ENCODE assay signal across 8 cellular contexts in the genomic region with DNA sequence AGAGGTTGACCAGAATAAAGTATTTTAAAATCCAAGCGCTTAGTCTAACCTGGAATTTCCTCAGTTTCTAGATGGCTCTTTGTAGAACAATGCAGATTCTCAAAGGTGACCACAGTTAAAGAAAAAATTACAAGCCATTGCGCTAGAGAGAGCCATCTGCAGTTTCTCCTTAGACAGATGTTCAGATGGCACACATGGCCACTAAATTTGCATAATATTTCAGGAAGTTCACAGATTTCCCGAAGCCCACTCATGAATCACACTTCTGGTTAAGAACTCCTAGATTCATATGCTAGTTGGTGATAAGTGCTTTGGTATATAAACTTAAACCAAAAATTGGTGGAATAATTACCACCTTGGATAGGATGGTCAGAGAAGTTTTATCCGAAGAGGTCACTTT. TPM values are rescaled to one million over a fixed set of nuclear protein-coding genes. Genes with fewer than 3 reads are reported as not detected.
DNase-seq lines count a peak whose midpoint lies in the region; ATAC-seq, FAIRE-seq and TF ChIP-seq lines count a peak whose summit lies in the region.

No MANE protein-coding gene starts in this region.

- H3K9ac ChIP-seq in neuronal stem cell (ENCODE audit: low read depth, low read length, poor library complexity) = no peak overlapping the region

- peak overlapping the region; percentile 75 for H3K4me3 ChIP-seq in A549
- H3K4me3 ChIP-seq in neuronal stem cell (ENCODE audit: low read length in 2 of 2) = peak overlapping the region; percentile 57 to 88

- no peak overlapping the region for H2BK120ac ChIP-seq in neuronal stem cell (ENCODE audit: low read depth, low read length)

- no peak for TF ChIP-seq CTCF in A549 (IDR thresholded peaks at IDR 0.05)

- H3K27ac ChIP-seq in A549 = peak overlapping the region; percentile 84 to 86
- H3K27ac ChIP-seq in epithelial cell of prostate = peak overlapping the region; percentile 81
- H3K27ac ChIP-seq in neuronal stem cell (replicated peaks; ENCODE audit: low read length) = no peak overlapping the region

- H3K14ac ChIP-seq in neuronal stem cell (ENCODE audit: low read length) = no peak overlapping the region

- H3K4me2 ChIP-seq in A549 (peak overlapping the region; percentile 94), neuronal stem cell (ENCODE audit: insufficient read depth, low read length, poor library complexity, severe bottlenecking) (peak overlapping the region; percentile 59)

- H3K4me1 ChIP-seq in A549 = peaks cover 13% of the 10 kb centered on the region; the same call in 2 of the 3 replicates
- peaks cover 0 to 2% of the 10 kb centered on the region in 2 donors for H3K4me1 ChIP-seq in neuronal stem cell (ENCODE audit: control insufficient read depth in 2 of 2, insufficient read depth in 1 of 2, low read depth in 1 of 2, low read length in 2 of 2)

- no peak overlapping the region for H3K23ac ChIP-seq in neuronal stem cell (ENCODE audit: low read depth, low read length, poor library complexity)

- H3K4ac ChIP-seq in neuronal stem cell (ENCODE audit: low read length) = no peak overlapping the region

- peak overlapping the region; percentile 77 for H2AFZ ChIP-seq in neuronal stem cell (ENCODE audit: low read length)

- H3K79me1 ChIP-seq in neuronal stem cell (ENCODE audit: low read depth, low read length) = peaks cover 3% of the 10 kb centered on the region

- no peak for TF ChIP-seq RAD21 in A549 (conservative IDR thresholded peaks at IDR 0.05 in 1 of 2, IDR thresholded peaks at IDR 0.05 in 1 of 2)

- no peak overlapping the region for H4K91ac ChIP-seq in neuronal stem cell (ENCODE audit: low read depth, low read length, poor library complexity)

- no peak overlapping the region for H2BK15ac ChIP-seq in neuronal stem cell (ENCODE audit: low read length)

- H3K9me3 ChIP-seq in A549 (no peaks in the 10 kb centered on the region), neuronal stem cell (replicated peaks in 1 of 2; ENCODE audit: control insufficient read depth in 2 of 2, insufficient read depth in 1 of 2, low read depth in 1 of 2, low read length in 2 of 2) (no peaks in the 10 kb centered on the region)

- no peak overlapping the region for H2BK12ac ChIP-seq in neuronal stem cell (ENCODE audit: low read length)

- no peak overlapping the region for H3K18ac ChIP-seq in neuronal stem cell (ENCODE audit: low read length)

- CTCF ChIA-PET in A549 (lab: Yijun Ruan, JAX) = interaction anchor here (0.7 to 1.3 kb wide), 2 partner anchors 10 to 43 kb away, joined by 3 to 6 read pairs; no protein-coding TSS in a partner anchor

- H4K8ac ChIP-seq in neuronal stem cell (ENCODE audit: low read depth, low read length) = no peak overlapping the region

- TF ChIP-seq POLR2A in A549 (IDR thresholded peaks at IDR 0.05; ENCODE audit: low read length) = no peak

- H3K36me3 ChIP-seq in neuronal stem cell (replicated peaks in 1 of 2; ENCODE audit: control insufficient read depth in 2 of 2, insufficient read depth in 2 of 2, low read length in 2 of 2) = no peaks in the 10 kb centered on the region

- H3K27me3 ChIP-seq in neuronal stem cell (ENCODE audit: control insufficient read depth in 3 of 3, insufficient read depth in 3 of 3, low read depth in 1 of 3, low read length in 3 of 3) = no peaks in the 10 kb centered on the region

- ATAC-seq in A549 (no peak), GM19324 (IDR thresholded peaks at IDR 0.05; ENCODE audit: low FRiP score, unreplicated experiment) (peak; percentile 38)

- DNase-seq in A549 (ENCODE audit: low read depth in 1 of 2, low spot score in 1 of 2) = no peak
- DNase-seq in OCI-M1 (lab: John Stamatoyannopoulos, UW) = peak; percentile 73
- DNase-seq in epithelial cell of prostate (ENCODE audit: low read depth, low spot score) = no peak
- DNase-seq in neuronal stem cell (ENCODE audit: low spot score) = no peak
- DNase-seq in nucleus accumbens (lab: John Stamatoyannopoulos, UW) = no peak
- no peak for DNase-seq in HT-29 (ENCODE audit: low spot score)
- no peak for DNase-seq in NCI-H1930 (lab: John Stamatoyannopoulos, UW)

- TF ChIP-seq EP300 in A549 (IDR thresholded peaks at IDR 0.05) = no peak

- no peak overlapping the region for H2AK5ac ChIP-seq in neuronal stem cell (ENCODE audit: low read depth, low read length)

- WGBS in A549 (ENCODE audit: missing lambda C conversion rate) = 53% methylated on average over 4 of the region's 4 CpGs
- WGBS in neuronal stem cell (ENCODE audit: extremely low coverage in 2 of 2, insufficient read length in 2 of 2, insufficient replicate concordance in 1 of 2), 2 donors = no CpG with 5 or more reads among the region's 4 CpGs

- POLR2A ChIA-PET in A549 (lab: Yijun Ruan, JAX) = interaction anchor here (0.7 to 0.8 kb wide), 2 partner anchors 8 to 115 kb away, joined by 3 read pairs; no protein-coding TSS in a partner anchor

- H2BK5ac ChIP-seq in neuronal stem cell (ENCODE audit: low read length) = no peak overlapping the region

- FAIRE-seq in A549 (lab: Jason Lieb, UNC) = no peak

TF ChIP-seq in A549, 52 proteins besides CTCF, POLR2A, EP300 and RAD21:
- TF ChIP-seq KDM5A (IDR thresholded peaks at IDR 0.05) (no peak), CEBPB (IDR thresholded peaks at IDR 0.05) (no peak), ZFP36 (IDR thresholded peaks at IDR 0.05; ENCODE audit: borderline replicate concordance, partially characterized antibody) (no peak), CHD2 (IDR thresholded peaks at IDR 0.05; ENCODE audit: low read length, partially characterized antibody) (no peak), ZNF302 (CRISPR knock-in tag; IDR thresholded peaks at IDR 0.05) (no peak)
TF ChIP-seq in A549: peak in this region for 0.

RNA-seq across cellular contexts. Expression of a gene that starts 0.8 kb away (rescaled TPM):
- polyA plus RNA-seq in A549 (2011; rRNA removed) (0.59 and 0.75 TPM in 2 replicates), A549 (2017; fragmentation: RNase III; extraction: RNeasy Plus Mini Kit Qiagen cat#74134 plus additional on column Dnase treatment) (0.14 to 0.51 TPM (median 0.37 TPM) in 3 replicates)
- polyA plus RNA-seq in A549 (2012; cell fraction: cytosol; rRNA removed) = 0.13 and 0.25 TPM in 2 replicates
- polyA plus RNA-seq in A549 (2012; cell fraction: nucleus; rRNA removed) = 0.06 and 0.07 TPM in 2 replicates
- polyA minus RNA-seq in A549 (2011; rRNA and poly(A)+ RNA removed) = 0.66 and 1.2 TPM in 2 replicates
- 1.5 TPM for polyA plus RNA-seq in neuronal stem cell (2013, experiment 1 of 2)
- 1.7 TPM for polyA plus RNA-seq in neuronal stem cell (2013, experiment 2 of 2)
- total RNA-seq in HT-29 (2014; rRNA removed; shearing (Covaris generic)) = 0.10 TPM in 1 of 2 replicates, not detected in the other

RNA-seq across cellular contexts. Expression of a gene that starts 0.8 kb away (rescaled TPM):
- polyA plus RNA-seq in A549 (2011; rRNA removed) (81.4 and 125 TPM in 2 replicates), A549 (2017; fragmentation: RNase III; extraction: RNeasy Plus Mini Kit Qiagen cat#74134 plus additional on column Dnase treatment) (113 to 124 TPM (median 121 TPM) in 3 replicates)
- 103 and 134 TPM in 2 replicates for polyA plus RNA-seq in A549 (2012; cell fraction: cytosol; rRNA removed)
- 112 and 155 TPM in 2 replicates for polyA plus RNA-seq in A549 (2012; cell fraction: nucleus; rRNA removed)
- 297 and 349 TPM in 2 replicates for polyA minus RNA-seq in A549 (2011; rRNA and poly(A)+ RNA removed)
- 29.4 TPM for polyA plus RNA-seq in neuronal stem cell (2013, experiment 1 of 2)
- polyA plus RNA-seq in neuronal stem cell (2013, experiment 2 of 2) = 29.9 TPM
- total RNA-seq in HT-29 (2014; rRNA removed; shearing (Covaris generic)) = 71.4 and 93.8 TPM in 2 replicates
